10 cellular contexts compared by ENCODE assay signal in the genomic region with DNA sequence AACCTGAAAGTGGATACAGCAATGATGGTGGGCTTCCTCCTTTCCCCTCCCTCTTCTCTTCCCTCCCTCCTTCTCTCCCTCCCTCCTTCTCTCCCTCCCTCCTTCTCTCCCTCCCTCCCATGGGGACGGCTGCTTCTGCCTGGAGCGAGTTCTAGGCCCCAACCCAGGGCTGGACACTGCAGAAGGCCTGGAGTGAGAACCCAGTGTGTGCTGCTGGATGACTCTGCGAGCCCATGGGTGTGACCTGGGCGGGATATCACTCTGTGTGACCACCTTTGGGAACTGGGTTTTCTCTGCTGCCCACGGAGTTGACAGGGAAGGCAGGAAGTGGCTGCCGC.
DNase-seq lines count a peak whose midpoint lies in the region; TF ChIP-seq lines count a peak whose summit lies in the region.
"Had no signal": no experiment of that assay in that cellular context is flagged by ENCODE, and none has a peak within 500 bp of the region (broad histone marks: within the 10 kb centered on the region; RNA-seq: fewer than 3 reads in every experiment).

No MANE protein-coding gene starts in this region.

- H3K18ac ChIP-seq in mesenchymal stem cell (ENCODE audit: low read depth in 1 of 2, low read length in 2 of 2), result peak overlapping the region; percentile 81 to 97

- peak overlapping the region; percentile 95 for H4K8ac ChIP-seq in mesenchymal stem cell (ENCODE audit: low read length)

- POLR2A ChIA-PET in GM10248 (lab: Yijun Ruan, JAX), result no interaction called here

- H3K36me3 ChIP-seq in colonic mucosa (no peaks in the 10 kb centered on the region), mesenchymal stem cell (ENCODE audit: control insufficient read depth in 1 of 2, insufficient read depth in 2 of 2, low read depth in 1 of 2, low read length in 2 of 2) (peaks cover 0 to 14% of the 10 kb centered on the region in 2 experiments), testis (ENCODE audit: low read depth, missing control alignments) (no peaks in the 10 kb centered on the region)

- H3K4me3 ChIP-seq in colonic mucosa (no peak overlapping the region), mesenchymal stem cell (ENCODE audit: insufficient read depth in 1 of 2, low read depth in 1 of 2, low read length in 2 of 2) (peak overlapping the region in 1 of 2 experiments; percentile 64), testis (no peak overlapping the region)

- WGBS in mesenchymal stem cell, result 54% methylated on average over 6 of the region's 6 CpGs
- WGBS in testis, 2 donors, result 57 to 60% methylated on average over 1 to 6 of the region's 6 CpGs

- peak overlapping the region; percentile 84 to 93 for H3K4ac ChIP-seq in mesenchymal stem cell (ENCODE audit: low read depth in 1 of 2, low read length in 2 of 2)

- TF ChIP-seq POLR2A in testis (IDR thresholded peaks at IDR 0.05), result no peak

- H4K91ac ChIP-seq in mesenchymal stem cell (ENCODE audit: low read length), result peak overlapping the region; percentile 98

- H3K27me3 ChIP-seq in colonic mucosa (no peaks in the 10 kb centered on the region), mesenchymal stem cell (ENCODE audit: control insufficient read depth in 1 of 2, insufficient read depth in 1 of 2, low read length in 2 of 2) (no peaks in the 10 kb centered on the region), testis (no peaks in the 10 kb centered on the region)

- H3K23ac ChIP-seq in mesenchymal stem cell (ENCODE audit: low read length in 2 of 2), result peak overlapping the region in 1 of 2 experiments; percentile 0

- peak overlapping the region; percentile 38 for H2BK15ac ChIP-seq in mesenchymal stem cell (ENCODE audit: low read depth, poor library complexity, severe bottlenecking)

- H2BK12ac ChIP-seq in mesenchymal stem cell (ENCODE audit: low read length in 2 of 2), result peak overlapping the region; percentile 78 to 94

- H3K9me3 ChIP-seq in colonic mucosa (no peaks in the 10 kb centered on the region), mesenchymal stem cell (ENCODE audit: control insufficient read depth, low read length) (no peaks in the 10 kb centered on the region), testis (no peaks in the 10 kb centered on the region)

- H2AK5ac ChIP-seq in mesenchymal stem cell (ENCODE audit: low read length, severe bottlenecking), result no peak overlapping the region

- intact Hi-C loops in colonic mucosa (cut with DNase I) (no loop called here), testis (cut with DNase I; ENCODE audit: low total_unique reads) (no loop called here)

- H3K4me1 ChIP-seq in colonic mucosa (peaks cover 4% of the 10 kb centered on the region), mesenchymal stem cell (ENCODE audit: control insufficient read depth, insufficient read depth, low read depth, low read length) (peaks cover 38% of the 10 kb centered on the region), testis (peaks cover 80% of the 10 kb centered on the region)

- TF ChIP-seq CTCF in colonic mucosa (IDR thresholded peaks at IDR 0.05) (no peak), testis (IDR thresholded peaks at IDR 0.05) (no peak), GM10248 (IDR thresholded peaks at IDR 0.05; ENCODE audit: control extremely low read depth, extremely low read depth, low read depth, missing control alignments) (no peak)

- peak overlapping the region; percentile 50 to 63 for H3K9ac ChIP-seq in colonic mucosa (ENCODE audit: low read depth in 2 of 2, low read length in 2 of 2)
- H3K9ac ChIP-seq in mesenchymal stem cell (ENCODE audit: low read length), result peak overlapping the region; percentile 78

- H2BK120ac ChIP-seq in mesenchymal stem cell (ENCODE audit: low read depth, low read length), result peak overlapping the region; percentile 36

- no peak overlapping the region for H3K4me2 ChIP-seq in mesenchymal stem cell (ENCODE audit: low read length, poor library complexity, severe bottlenecking)

- peaks cover 26% of the 10 kb centered on the region for H3K79me1 ChIP-seq in mesenchymal stem cell (replicated peaks; ENCODE audit: low read length, poor library complexity, severe bottlenecking)

- DNase-seq in HT1080 (ENCODE audit: low read depth) (peak; percentile 47), colonic mucosa (no peak), mesenchymal stem cell (no peak), testis (no peak), DMS153 treated with DMSO at 0.1 percent for 48 hours (lab: John Stamatoyannopoulos, UW; ENCODE audit: unreplicated experiment) (no peak), hypothalamus (lab: John Stamatoyannopoulos, UW) (no peak), GM10248 (ENCODE audit: extremely low spot score) (no peak)
- no peak for DNase-seq in activated CD4-positive, alpha-beta T cell treated with anti-CD3 and anti-CD28 coated beads for 48 hours
- DNase-seq: DMS79, NCI-H2171 treated with DMSO at 0.1 percent for 48 hours had no signal

- H3K14ac ChIP-seq in mesenchymal stem cell (ENCODE audit: low read length in 2 of 2), result peak overlapping the region in 1 of 2 experiments; percentile 88

- CTCF ChIA-PET in GM10248 (lab: Yijun Ruan, JAX), result interaction anchor here (0.7 to 1.6 kb wide), 6 partner anchors 9 to 58 kb away, joined by 3 to 6 read pairs (median 4); no protein-coding TSS in a partner anchor

- H2BK5ac ChIP-seq in mesenchymal stem cell (ENCODE audit: low read depth, low read length, poor library complexity, severe bottlenecking), result no peak overlapping the region

- peak overlapping the region; percentile 35 for H3K27ac ChIP-seq in colonic mucosa
- no peak overlapping the region for H3K27ac ChIP-seq in mesenchymal stem cell (ENCODE audit: low read length, poor library complexity, severe bottlenecking)
- peak overlapping the region; percentile 59 to 61 for H3K27ac ChIP-seq in testis

- H2AFZ ChIP-seq in mesenchymal stem cell (ENCODE audit: low read depth, low read length), result no peak overlapping the region
